ENCODE assay signal across 8 cellular contexts in the genomic region with DNA sequence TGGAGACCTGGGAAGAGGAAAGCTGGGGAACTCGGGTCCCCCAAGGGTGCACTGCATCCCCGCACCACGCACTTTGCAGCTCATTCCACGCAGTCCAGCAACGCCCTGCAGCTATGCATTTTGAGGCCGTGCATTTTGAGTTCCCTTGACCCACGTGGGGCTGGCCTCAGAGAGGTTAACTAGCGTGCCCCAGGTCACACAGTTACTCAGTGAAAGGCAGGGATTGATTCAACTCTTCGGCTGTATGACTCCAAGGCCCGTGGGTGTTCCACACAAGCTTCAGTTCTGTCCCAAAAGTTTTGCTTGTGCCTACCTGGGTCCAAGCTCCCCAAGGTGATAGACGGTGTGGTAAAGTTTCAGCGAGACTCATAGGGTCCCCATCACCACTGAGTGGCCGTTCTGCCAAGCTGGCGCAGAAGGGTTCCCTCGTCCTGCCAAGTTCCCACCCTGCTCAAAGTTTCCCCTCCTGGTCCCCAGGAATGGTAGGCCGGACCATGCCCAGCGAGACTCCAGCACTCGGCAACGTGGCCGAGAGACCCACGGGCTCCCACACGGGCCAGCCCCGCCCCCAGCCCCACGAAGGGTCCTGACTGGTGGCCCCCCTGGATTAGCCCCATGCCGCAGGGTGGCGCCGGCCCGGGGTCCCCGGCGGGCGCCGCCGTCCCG. TPM values are rescaled to one million over a fixed set of nuclear protein-coding genes. Genes with fewer than 3 reads are reported as not detected.
DNase-seq lines count a peak whose midpoint lies in the region; ATAC-seq and TF ChIP-seq lines count a peak whose summit lies in the region.

No MANE protein-coding gene starts in this region.

- peaks cover 74% of the 10 kb centered on the region for H3K36me3 Mint-ChIP-seq in Calu3 (ENCODE audit: insufficient read depth, unreplicated experiment)
- peaks cover 5% of the 10 kb centered on the region for H3K36me3 Mint-ChIP-seq in dendritic cell treated with granulocyte-macrophage colony-stimulating factor and Interleukin-4, amounts not matched to agents 40 ng/mL and 50 ng/mL, for 4 days (ENCODE audit: low read depth)
- no peaks in the 10 kb centered on the region for H3K36me3 Mint-ChIP-seq in natural killer cell

- DNase-seq in Calu3 (no peak), LNCaP clone FGC (ENCODE audit: low read depth) (no peak), natural killer cell (no peak), NCI-H128 (lab: John Stamatoyannopoulos, UW; ENCODE audit: unreplicated experiment) (no peak), germinal center (ENCODE audit: low spot score) (no peak), HK-2 (ENCODE audit: unreplicated experiment) (no peak)

- peaks cover 55% of the 10 kb centered on the region for H3K4me1 Mint-ChIP-seq in Calu3 (ENCODE audit: low read depth, unreplicated experiment)
- peaks cover 82% of the 10 kb centered on the region for H3K4me1 Mint-ChIP-seq in dendritic cell treated with granulocyte-macrophage colony-stimulating factor and Interleukin-4, amounts not matched to agents 40 ng/mL and 50 ng/mL, for 4 days (ENCODE audit: low read depth)
- peaks cover 7 to 13% of the 10 kb centered on the region in 2 donors for H3K4me1 Mint-ChIP-seq in natural killer cell

- H3K4me3 Mint-ChIP-seq in Calu3 (ENCODE audit: low read depth, unreplicated experiment) = peak overlapping the region; percentile 88
- H3K4me3 Mint-ChIP-seq in dendritic cell treated with granulocyte-macrophage colony-stimulating factor and Interleukin-4, amounts not matched to agents 40 ng/mL and 50 ng/mL, for 4 days = peak overlapping the region; percentile 77
- peak overlapping the region; percentile 47 for H3K4me3 Mint-ChIP-seq in natural killer cell

- peak overlapping the region; percentile 56 for H3K4me3 ChIP-seq in LNCaP clone FGC (ENCODE audit: low read depth, low read length)

- no TSS peak for BruUV-seq in Calu3 (replicated peaks; lab: Mats Ljungman, UMichigan)

- TF ChIP-seq CTCF in Calu3 (IDR thresholded peaks at IDR 0.05; ENCODE audit: unreplicated experiment) (no peak), LNCaP clone FGC (IDR thresholded peaks at IDR 0.05; ENCODE audit: control insufficient read depth, extremely low read depth, insufficient read depth) (no peak), natural killer cell (IDR thresholded peaks at IDR 0.05) (no peak)

- no peaks in the 10 kb centered on the region for H3K27me3 Mint-ChIP-seq in Calu3 (ENCODE audit: unreplicated experiment)
- H3K27me3 Mint-ChIP-seq in dendritic cell treated with granulocyte-macrophage colony-stimulating factor and Interleukin-4, amounts not matched to agents 40 ng/mL and 50 ng/mL, for 4 days = peaks cover 24% of the 10 kb centered on the region
- peaks cover 0 to 29% of the 10 kb centered on the region in 2 donors for H3K27me3 Mint-ChIP-seq in natural killer cell (ENCODE audit: low read depth in 2 of 2)

- peak overlapping the region; percentile 85 for H3K27ac Mint-ChIP-seq in Calu3 (ENCODE audit: unreplicated experiment)
- H3K27ac Mint-ChIP-seq in dendritic cell treated with granulocyte-macrophage colony-stimulating factor and Interleukin-4, amounts not matched to agents 40 ng/mL and 50 ng/mL, for 4 days = peak overlapping the region; percentile 28
- no peak overlapping the region for H3K27ac Mint-ChIP-seq in natural killer cell

- CTCF ChIA-PET in Calu3 (lab: Charles Lee) = no interaction called here

- intact Hi-C loops in Calu3 (cut with micrococcal nuclease; ENCODE audit: unreplicated experiment) (no loop called here), natural killer cell (cut with micrococcal nuclease) (no loop called here)
- intact Hi-C loops in dendritic cell treated with granulocyte-macrophage colony-stimulating factor and Interleukin-4, amounts not matched to agents 40 ng/mL and 50 ng/mL, for 4 days (cut with micrococcal nuclease) = no loop called here

- H3K9me3 Mint-ChIP-seq in Calu3 (ENCODE audit: low read depth, unreplicated experiment) (no peaks in the 10 kb centered on the region), natural killer cell (no peaks in the 10 kb centered on the region)
- H3K9me3 Mint-ChIP-seq in dendritic cell treated with granulocyte-macrophage colony-stimulating factor and Interleukin-4, amounts not matched to agents 40 ng/mL and 50 ng/mL, for 4 days = no peaks in the 10 kb centered on the region

- ATAC-seq in natural killer cell (peak in 2 of 3 donors; percentile 5 to 19), HG03108 (IDR thresholded peaks at IDR 0.05; ENCODE audit: unreplicated experiment) (no peak)

RNA-seq across cellular contexts. Expression of gene HSPG2, which starts 0.6 kb away (rescaled TPM):
- 397 and 398 TPM in 2 replicates for total RNA-seq in Calu3 (2022)
- under 1 TPM; 0.54 to 0.93 (median 0.90) TPM for total RNA-seq in natural killer cell

RNA-seq across cellular contexts. Expression of gene CELA3B, which starts 40.3 kb away (rescaled TPM):
- total RNA-seq in Calu3 (2022) = not detected in 2 replicates
- total RNA-seq in natural killer cell = not detected

Comparison
In these comparisons a context has a peak if more than half of its experiments do, and no peak if none do; other contexts are left out.
1. H3K27ac Mint-ChIP-seq: peak in Calu3 (single experiment) and dendritic cell treated with granulocyte-macrophage colony-stimulating factor and Interleukin-4, amounts not matched to agents 40 ng/mL and 50 ng/mL, for 4 days (single experiment); none in natural killer cell (0 of 2).
2. RNA of gene HSPG2, which starts 0.6 kb away (total RNA-seq): 397 to 398 TPM in Calu3; 0.54 to 0.93 TPM in natural killer cell; every median in the first group is over 100 times any median in the second.
3. Peak in every context shown above with its lines, with median percentiles within 50 percentile points of each other: H3K4me3 Mint-ChIP-seq.